In the genomic region with DNA sequence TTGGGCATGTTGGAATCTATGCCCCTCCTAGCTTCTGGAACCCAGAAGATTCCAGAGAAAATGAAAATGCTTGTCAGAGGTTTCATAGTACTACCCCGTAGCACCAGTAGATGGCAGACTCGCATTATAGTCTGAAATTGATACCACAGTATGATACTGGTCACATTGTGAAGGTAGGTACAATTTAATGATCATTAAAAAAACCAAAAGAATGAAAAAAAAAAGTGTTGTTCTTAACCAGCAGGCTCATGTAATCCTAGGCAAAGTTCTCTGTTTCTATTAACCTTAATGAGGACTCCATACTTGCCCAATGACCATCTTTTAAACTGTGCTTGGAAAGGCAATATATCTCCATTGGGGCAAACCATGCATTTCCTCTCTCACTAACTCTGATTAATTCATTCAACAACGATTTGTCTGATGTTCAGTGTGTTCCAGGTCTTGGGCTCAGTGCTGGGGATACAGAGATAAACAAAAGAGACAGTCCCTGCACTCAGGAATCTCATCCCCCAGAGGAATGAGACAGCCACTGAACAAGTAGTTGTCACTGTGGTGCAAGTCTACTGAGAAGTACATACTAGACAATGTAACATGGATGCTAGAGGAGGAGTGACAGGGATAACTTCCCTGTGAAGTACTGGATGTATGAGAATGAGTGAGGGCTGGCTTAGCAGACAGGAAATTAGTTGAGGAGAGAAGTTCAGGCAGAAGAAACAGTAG, we compare ENCODE assay signal across 8 cellular contexts.
DNase-seq lines count a peak whose midpoint lies in the region; ATAC-seq, FAIRE-seq and TF ChIP-seq lines count a peak whose summit lies in the region.

No MANE protein-coding gene starts in this region.

- H3K4me3 ChIP-seq in coronary artery, result no peak overlapping the region

- peak; percentile 55 for FAIRE-seq in urothelium cell line (lab: Jason Lieb, UNC)

- peak; percentile 74 for TF ChIP-seq CTCF in coronary artery (IDR thresholded peaks at IDR 0.05)

- peak; percentile 84 for ATAC-seq in GM18511 (IDR thresholded peaks at IDR 0.05; ENCODE audit: unreplicated experiment)
- peak; percentile 84 for ATAC-seq in HG02970 (IDR thresholded peaks at IDR 0.05; ENCODE audit: low FRiP score, unreplicated experiment)

- peak overlapping the region in 1 of 2 donors; percentile 60 for H3K27ac ChIP-seq in coronary artery

- DNase-seq in Ammon's horn (ENCODE audit: low spot score), result peak; percentile 76
- peak; percentile 40 for DNase-seq in NCI-H460 (ENCODE audit: extremely low read depth, low read depth)
- DNase-seq in coronary artery (ENCODE audit: low spot score), result no peak
- peak; percentile 17 to 48 for DNase-seq in lung microvascular endothelial cell (ENCODE audit: low read depth in 2 of 2)
- peak; percentile 52 for DNase-seq in urothelium cell line (ENCODE audit: low spot score)
- DNase-seq in stimulated activated CD4-positive, alpha-beta T cell treated with anti-CD3 and anti-CD28 coated beads, Interleukin-4, amount 100 ng/mL, for 1 hour, result no peak

Comparison
In these comparisons a context has a peak if more than half of its experiments do, and no peak if none do; other contexts are left out.
1. DNase-seq: peak in Ammon's horn (single experiment), NCI-H460 (single experiment), lung microvascular endothelial cell (2 of 2) and urothelium cell line (single experiment); none in coronary artery (single experiment) and stimulated activated CD4-positive, alpha-beta T cell treated with anti-CD3 and anti-CD28 coated beads, Interleukin-4, amount 100 ng/mL, for 1 hour (single experiment).